Comparison of ENCODE assay signal across 9 cellular contexts in the genomic region with DNA sequence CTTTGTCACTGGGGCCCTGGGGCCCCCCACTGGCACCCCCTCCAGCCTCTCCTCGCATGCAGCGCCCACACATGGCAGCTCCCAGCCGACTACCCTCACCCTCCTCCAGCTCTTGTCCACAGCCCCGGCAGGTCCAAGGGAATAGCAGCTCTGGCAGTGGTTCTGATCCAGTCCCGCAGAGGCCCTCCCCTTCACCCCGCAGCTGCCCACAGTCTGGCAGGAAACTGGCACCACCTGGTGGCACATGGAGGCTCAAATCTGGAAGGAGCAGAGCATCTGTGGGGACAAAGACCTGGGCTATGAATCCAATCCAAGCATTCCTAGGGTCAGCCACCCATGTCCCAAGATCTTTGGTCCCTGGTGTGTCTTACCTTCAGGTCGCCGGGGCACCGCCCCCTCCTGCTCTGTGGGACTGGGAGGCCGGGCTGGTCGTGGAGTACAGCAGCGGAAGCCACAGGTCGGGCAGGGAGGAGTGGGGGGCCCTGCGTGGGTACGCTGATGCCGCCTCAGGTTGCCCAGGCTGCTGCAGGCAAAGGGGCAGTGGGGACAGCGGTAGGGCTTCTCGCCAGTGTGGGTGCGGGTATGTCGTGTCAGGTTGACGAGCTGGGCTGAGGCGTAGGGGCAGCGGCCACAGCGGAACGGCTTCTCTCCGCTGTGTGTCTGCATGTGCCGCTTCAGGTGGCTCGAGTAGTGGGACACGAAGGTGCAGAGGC. TPM values are rescaled to one million over a fixed set of nuclear protein-coding genes. Genes with fewer than 3 reads are reported as not detected.
DNase-seq lines count a peak whose midpoint lies in the region; ATAC-seq, FAIRE-seq and TF ChIP-seq lines count a peak whose summit lies in the region.
"Had no signal": no experiment of that assay in that cellular context is flagged by ENCODE, and none has a peak within 500 bp of the region (broad histone marks: within the 10 kb centered on the region; RNA-seq: fewer than 3 reads in every experiment).

No MANE protein-coding gene starts in this region.

- H3K23me2 ChIP-seq in H1 (ENCODE audit: low read depth, low read length) = peaks cover 7% of the 10 kb centered on the region

- H4K5ac ChIP-seq in H1 (ENCODE audit: insufficient read length, low read depth, low read length) = no peak overlapping the region
- no peak overlapping the region for H4K5ac ChIP-seq in mesendoderm (ENCODE audit: low read length)

- CTCF ChIA-PET in H1 (lab: Charles Lee; ENCODE audit: partially characterized antibody) = interaction anchor here (1.3 to 2.0 kb wide), 3 partner anchors 12 to 66 kb away, joined by 3 to 4 read pairs (median 3); no protein-coding TSS in a partner anchor

- H3K14ac ChIP-seq in H1 (ENCODE audit: insufficient read length) = no peak overlapping the region

- WGBS in H1 (ENCODE audit: extremely low coverage in 1 of 2, insufficient coverage in 1 of 2, insufficient read length in 1 of 2, insufficient replicate concordance in 2 of 2, low coverage in 1 of 2, low lambda C conversion rate in 2 of 2, missing lambda C conversion rate in 1 of 2), 2 experiments = 93% methylated on average over 29 of the region's 29 CpGs; no CpG with 5 or more reads in 1 of the 2 experiments
- 72 to 77% (median 73%) methylated on average over 27 to 29 of the region's 29 CpGs for WGBS in psoas muscle, 3 donors
- WGBS in mesendoderm (ENCODE audit: extremely low coverage, insufficient coverage, low lambda C conversion rate) = no CpG with 5 or more reads among the region's 29 CpGs

- peak in 1 of 4 donors; percentile 5 for ATAC-seq in psoas muscle

- H3K27me3 ChIP-seq in H1 (replicated peaks in 1 of 4; ENCODE audit: control insufficient read depth in 3 of 4, extremely low read depth in 1 of 4, insufficient read depth in 3 of 4, low read length in 3 of 4) (no peaks in the 10 kb centered on the region), psoas muscle (ENCODE audit: insufficient read depth in 3 of 3, low read length in 2 of 3) (no peaks in the 10 kb centered on the region), mesendoderm (ENCODE audit: insufficient read depth, low read length, poor library complexity) (no peaks in the 10 kb centered on the region)

- H3K4me3 ChIP-seq in H1 (ENCODE audit: extremely low read depth in 1 of 4, insufficient read depth in 2 of 4, low read depth in 3 of 4, low read length in 4 of 4) = no peak overlapping the region
- H3K4me3 ChIP-seq in psoas muscle = no peak overlapping the region
- no peak overlapping the region for H3K4me3 ChIP-seq in mesendoderm (ENCODE audit: low read length)

- FAIRE-seq in H1 (lab: Jason Lieb, UNC) = no peak

- no peak overlapping the region for H3K23ac ChIP-seq in H1 (ENCODE audit: insufficient read length)
- no peak overlapping the region for H3K23ac ChIP-seq in mesendoderm (ENCODE audit: low read length)

- H3K56ac ChIP-seq in H1 (replicated peaks; ENCODE audit: insufficient read length, low read depth, low read length) (no peak overlapping the region), mesendoderm (ENCODE audit: low read length) (no peak overlapping the region)

- no peak overlapping the region for H2BK20ac ChIP-seq in H1 (ENCODE audit: low read length)

- peaks cover 4 to 13% of the 10 kb centered on the region in 2 experiments for H4K20me1 ChIP-seq in H1 (replicated peaks in 1 of 2; ENCODE audit: control insufficient read depth in 1 of 2, insufficient read depth in 2 of 2, low read length in 2 of 2)

- H2BK120ac ChIP-seq in H1 (replicated peaks; ENCODE audit: low read depth, low read length) = no peak overlapping the region
- H2BK120ac ChIP-seq in mesendoderm (ENCODE audit: low read depth, low read length) = no peak overlapping the region

- H3K36me3 ChIP-seq in H1 (ENCODE audit: control insufficient read depth in 2 of 4, insufficient read depth in 4 of 4, low read length in 3 of 4) (peaks cover 39 to 65% (median 55%) of the 10 kb centered on the region in 4 experiments), psoas muscle (ENCODE audit: insufficient read depth in 1 of 2, low read depth in 1 of 2) (peaks cover 10 to 77% of the 10 kb centered on the region in 2 donors), mesendoderm (ENCODE audit: control insufficient read depth, insufficient read depth, low read length) (peaks cover 25% of the 10 kb centered on the region)

- H3K4ac ChIP-seq in H1 (replicated peaks; ENCODE audit: insufficient read length, low read depth, low read length) (no peak overlapping the region), mesendoderm (ENCODE audit: low read depth, low read length) (no peak overlapping the region)

- H3K4me2 ChIP-seq in H1 (ENCODE audit: insufficient read depth in 1 of 2, low read depth in 2 of 2, low read length in 2 of 2) = peak overlapping the region in 1 of 2 experiments; percentile 2; a peak in 2 of 4 replicates
- H3K4me2 ChIP-seq in mesendoderm (ENCODE audit: low read length) = no peak overlapping the region

- H4K8ac ChIP-seq in H1 (ENCODE audit: extremely low read depth, insufficient read depth, low read length) = peak overlapping the region; percentile 75
- no peak overlapping the region for H4K8ac ChIP-seq in mesendoderm (ENCODE audit: low read depth, low read length)

- H4K91ac ChIP-seq in H1 (replicated peaks; ENCODE audit: insufficient read length, low read length) = no peak overlapping the region

- TF ChIP-seq RAD21 in H1 (IDR thresholded peaks at IDR 0.05 in 1 of 2, conservative IDR thresholded peaks at IDR 0.05 in 1 of 2; ENCODE audit: low read depth in 2 of 2, low read length in 2 of 2) = peak in 1 of 2 experiments; percentile 20; a peak in 2 of 4 replicates

- POLR2A ChIA-PET in H1 (lab: Charles Lee; ENCODE audit: partially characterized antibody) = interaction anchor here (0.9 to 9.5 kb wide), 10 partner anchors 6 to 65 kb away, joined by 3 to 114 read pairs (median 15); partner anchors contain the start of genes EIF2B4, GTF3C2, MPV17 and PPM1G

- no peak overlapping the region for H3K18ac ChIP-seq in H1 (ENCODE audit: extremely low read depth, low read length)
- H3K18ac ChIP-seq in mesendoderm (ENCODE audit: low read length) = no peak overlapping the region

- H3K79me2 ChIP-seq in H1 (ENCODE audit: control insufficient read depth in 1 of 2, insufficient read depth in 2 of 2, low read length in 2 of 2) (peaks cover 0 to 12% of the 10 kb centered on the region in 2 experiments; a peak in 2 of 4 replicates), mesendoderm (ENCODE audit: control insufficient read depth, insufficient read depth, low read length) (peaks cover 8% of the 10 kb centered on the region)

- H2AFZ ChIP-seq in H1 (ENCODE audit: low read length) = no peak overlapping the region

- DNase-seq in NCI-H82 (lab: John Stamatoyannopoulos, UW) = peak; percentile 26
- no peak for DNase-seq in NCI-H82 treated with DMSO at 0.1 percent for 48 hours (lab: John Stamatoyannopoulos, UW; ENCODE audit: unreplicated experiment)
- peak; percentile 54 for DNase-seq in NCI-H2196 (lab: John Stamatoyannopoulos, UW; ENCODE audit: unreplicated experiment)
- peak in 1 of 2 experiments; percentile 52 for DNase-seq in H1 (ENCODE audit: low read depth in 1 of 2, low spot score in 2 of 2)
- DNase-seq in psoas muscle = peak; percentile 31 to 63
- DNase-seq in 8988T = no peak
- no peak for DNase-seq in NCI-H774 (lab: John Stamatoyannopoulos, UW)
- DNase-seq in mesendoderm = no peak
- DNase-seq: NCI-H510A had no signal

- H2BK5ac ChIP-seq in H1 (ENCODE audit: low read depth, low read length) (peak overlapping the region; percentile 5; the same call in 1 of the 2 replicates), mesendoderm (ENCODE audit: low read length) (no peak overlapping the region)

- H3K9ac ChIP-seq in H1 (replicated peaks in 1 of 4; ENCODE audit: extremely low read depth in 1 of 4, low read depth in 3 of 4, low read length in 3 of 4) (no peak overlapping the region), mesendoderm (ENCODE audit: low read length) (no peak overlapping the region)

- TF ChIP-seq CTCF in H1 (IDR thresholded peaks at IDR 0.05; ENCODE audit: control extremely low read depth in 1 of 3, insufficient read depth in 1 of 3, low read depth in 1 of 3, low read length in 3 of 3) (peak in 1 of 3 experiments; percentile 42; a peak in 1 of 4 replicates), psoas muscle (IDR thresholded peaks at IDR 0.05) (peak; percentile 13)

- H2AK5ac ChIP-seq in H1 (ENCODE audit: low read depth, low read length) = no peak overlapping the region
- no peak overlapping the region for H2AK5ac ChIP-seq in mesendoderm (ENCODE audit: low read length)

- H3K27ac ChIP-seq in H1 (ENCODE audit: low read depth, low read length) = no peak overlapping the region
- peak overlapping the region; percentile 96 for H3K27ac ChIP-seq in psoas muscle
- H3K27ac ChIP-seq in mesendoderm (ENCODE audit: low read depth, low read length) = no peak overlapping the region

- H2BK15ac ChIP-seq in H1 (ENCODE audit: low read length) (no peak overlapping the region), mesendoderm (replicated peaks; ENCODE audit: low read depth) (no peak overlapping the region)

- intact Hi-C loops in psoas muscle (cut with DNase I) = no loop called here

- H3K79me1 ChIP-seq in H1 (ENCODE audit: low read depth, low read length) = peaks cover 6% of the 10 kb centered on the region; the same call in 1 of the 2 replicates
- H3K79me1 ChIP-seq in mesendoderm (ENCODE audit: low read length) = peaks cover 9% of the 10 kb centered on the region

- no peak for TF ChIP-seq EP300 in H1 (IDR thresholded peaks at IDR 0.05; ENCODE audit: borderline replicate concordance in 1 of 2, low read depth in 2 of 2, low read length in 2 of 2)

- TF ChIP-seq POLR2A in H1 (IDR thresholded peaks at IDR 0.05; ENCODE audit: control extremely low read depth in 1 of 2, low read depth in 2 of 2, low read length in 2 of 2) = no peak; a peak in 1 of 3 replicates

- H3K9me3 ChIP-seq in H1 (ENCODE audit: insufficient read depth in 2 of 2, low read depth in 1 of 2, low read length in 1 of 2) = no peaks in the 10 kb centered on the region
- no peaks in the 10 kb centered on the region for H3K9me3 ChIP-seq in psoas muscle

- H2BK12ac ChIP-seq in H1 (ENCODE audit: low read depth, low read length) = no peak overlapping the region

- H3K4me1 ChIP-seq in H1 (replicated peaks in 1 of 4; ENCODE audit: control insufficient read depth in 3 of 4, insufficient read depth in 4 of 4, low read length in 3 of 4) = peaks cover 0 to 8% (median 2%) of the 10 kb centered on the region in 4 experiments; a peak in 5 of 7 replicates
- H3K4me1 ChIP-seq in psoas muscle = peaks cover 11% of the 10 kb centered on the region
- no peaks in the 10 kb centered on the region for H3K4me1 ChIP-seq in mesendoderm (ENCODE audit: control insufficient read depth, low read depth, low read length)

RNA-seq across cellular contexts. Expression of gene ZNF513, which starts 2.3 kb away (rescaled TPM):
- 17.3 and 18.8 TPM in 2 replicates for total RNA-seq in H1 (2021; fragmentation: NEBNext Ultra II Directional; extraction: Animal tissue kit (Norgen Biotek cat#: 25700))
- 29.5 and 35.0 TPM in 2 replicates for polyA plus RNA-seq in H1 (2011; rRNA removed)
- 26.3 TPM for polyA plus RNA-seq in H1 (2011; cell fraction: cytosol; rRNA removed)
- polyA plus RNA-seq in H1 (2011; cell fraction: nucleus; rRNA removed) = 41.9 TPM
- 11.1 to 21.0 TPM (median 18.9 TPM) in 4 replicates for polyA plus RNA-seq in H1 (2012, experiment 1 of 2)
- 14.4 TPM for polyA plus RNA-seq in H1 (2012, experiment 2 of 2)
- 15.4 TPM for polyA plus RNA-seq in H1 (2013, experiment 1 of 2)
- 13.8 TPM for polyA plus RNA-seq in H1 (2013, experiment 2 of 2)
- polyA minus RNA-seq in H1 (2011; rRNA and poly(A)+ RNA removed) = 8.3 and 10.7 TPM in 2 replicates
- 12.0 TPM for polyA minus RNA-seq in H1 (2011; cell fraction: cytosol; rRNA and poly(A)+ RNA removed)
- 17.0 TPM for polyA minus RNA-seq in H1 (2011; cell fraction: nucleus; rRNA and poly(A)+ RNA removed)
- total RNA-seq in psoas muscle = 10 to 100 TPM in 2 of 4 donors, 1 to 10 TPM in 2; 5.8 to 14.6 (median 8.7) TPM
- polyA plus RNA-seq in psoas muscle = 10 to 100 TPM; 10.2 to 11.5 (median 10.7) TPM
- polyA plus RNA-seq in mesendoderm (2013, experiment 1 of 2) = 12.7 TPM
- 11.8 TPM for polyA plus RNA-seq in mesendoderm (2013, experiment 2 of 2)

RNA-seq across cellular contexts. Expression of gene SNX17, which starts 7.8 kb away (rescaled TPM):
- total RNA-seq in H1 (2021; fragmentation: NEBNext Ultra II Directional; extraction: Animal tissue kit (Norgen Biotek cat#: 25700)) = 54.9 and 59.1 TPM in 2 replicates
- polyA plus RNA-seq in H1 (2011; rRNA removed) (66.2 and 76.8 TPM in 2 replicates), psoas muscle (10 to 100 TPM; 50.1 to 96.4 (median 94.0) TPM)
- 64.6 TPM for polyA plus RNA-seq in H1 (2011; cell fraction: cytosol; rRNA removed)
- polyA plus RNA-seq in H1 (2011; cell fraction: nucleus; rRNA removed) = 83.1 TPM
- 49.9 to 71.4 TPM (median 63.8 TPM) in 4 replicates for polyA plus RNA-seq in H1 (2012, experiment 1 of 2)
- 95.1 TPM for polyA plus RNA-seq in H1 (2012, experiment 2 of 2)
- polyA plus RNA-seq in H1 (2013, experiment 1 of 2) = 28.0 TPM
- polyA plus RNA-seq in H1 (2013, experiment 2 of 2) = 24.9 TPM
- 55.8 and 56.8 TPM in 2 replicates for polyA minus RNA-seq in H1 (2011; rRNA and poly(A)+ RNA removed)
- 32.9 TPM for polyA minus RNA-seq in H1 (2011; cell fraction: cytosol; rRNA and poly(A)+ RNA removed)
- polyA minus RNA-seq in H1 (2011; cell fraction: nucleus; rRNA and poly(A)+ RNA removed) = 54.7 TPM
- total RNA-seq in psoas muscle = 10 to 100 TPM; 53.9 to 73.9 (median 57.3) TPM
- 26.0 TPM for polyA plus RNA-seq in mesendoderm (2013, experiment 1 of 2)
- 24.0 TPM for polyA plus RNA-seq in mesendoderm (2013, experiment 2 of 2)

RNA-seq across cellular contexts. Expression of gene EIF2B4, which starts 8.1 kb away (rescaled TPM):
- total RNA-seq in H1 (2021; fragmentation: NEBNext Ultra II Directional; extraction: Animal tissue kit (Norgen Biotek cat#: 25700)) = 63.2 and 66.0 TPM in 2 replicates
- polyA plus RNA-seq in H1 (2011; rRNA removed) = 60.0 and 61.0 TPM in 2 replicates
- polyA plus RNA-seq in H1 (2011; cell fraction: cytosol; rRNA removed) = 55.4 TPM
- polyA plus RNA-seq in H1 (2011; cell fraction: nucleus; rRNA removed) = 83.6 TPM
- polyA plus RNA-seq in H1 (2012, experiment 1 of 2) = 82.5 to 99.4 TPM (median 88.1 TPM) in 4 replicates
- 54.6 TPM for polyA plus RNA-seq in H1 (2012, experiment 2 of 2)
- 39.3 TPM for polyA plus RNA-seq in H1 (2013, experiment 1 of 2)
- polyA plus RNA-seq in H1 (2013, experiment 2 of 2) = 35.6 TPM
- polyA minus RNA-seq in H1 (2011; rRNA and poly(A)+ RNA removed) = 95.7 and 100 TPM in 2 replicates
- 19.5 TPM for polyA minus RNA-seq in H1 (2011; cell fraction: cytosol; rRNA and poly(A)+ RNA removed)
- 25.6 TPM for polyA minus RNA-seq in H1 (2011; cell fraction: nucleus; rRNA and poly(A)+ RNA removed)
- total RNA-seq in psoas muscle = 10 to 100 TPM; 36.6 to 61.0 (median 56.3) TPM
- 10 to 100 TPM; 56.1 to 72.9 (median 71.1) TPM for polyA plus RNA-seq in psoas muscle
- 44.6 TPM for polyA plus RNA-seq in mesendoderm (2013, experiment 1 of 2)
- 45.3 TPM for polyA plus RNA-seq in mesendoderm (2013, experiment 2 of 2)

RNA-seq across cellular contexts. Expression of gene GTF3C2, which starts 21.7 kb away (rescaled TPM):
- 118 and 129 TPM in 2 replicates for total RNA-seq in H1 (2021; fragmentation: NEBNext Ultra II Directional; extraction: Animal tissue kit (Norgen Biotek cat#: 25700))
- polyA plus RNA-seq in H1 (2011; rRNA removed) (121 and 127 TPM in 2 replicates), psoas muscle (10 to 100 TPM; 21.6 to 49.4 (median 24.2) TPM)
- polyA plus RNA-seq in H1 (2011; cell fraction: cytosol; rRNA removed) = 107 TPM
- 166 TPM for polyA plus RNA-seq in H1 (2011; cell fraction: nucleus; rRNA removed)
- 104 to 106 TPM (median 105 TPM) in 4 replicates for polyA plus RNA-seq in H1 (2012, experiment 1 of 2)
- 83.0 TPM for polyA plus RNA-seq in H1 (2012, experiment 2 of 2)
- 62.8 TPM for polyA plus RNA-seq in H1 (2013, experiment 1 of 2)
- 59.8 TPM for polyA plus RNA-seq in H1 (2013, experiment 2 of 2)
- 155 TPM in 2 replicates for polyA minus RNA-seq in H1 (2011; rRNA and poly(A)+ RNA removed)
- polyA minus RNA-seq in H1 (2011; cell fraction: cytosol; rRNA and poly(A)+ RNA removed) = 55.5 TPM
- 101 TPM for polyA minus RNA-seq in H1 (2011; cell fraction: nucleus; rRNA and poly(A)+ RNA removed)
- 10 to 100 TPM; 17.5 to 44.9 (median 31.1) TPM for total RNA-seq in psoas muscle
- polyA plus RNA-seq in mesendoderm (2013, experiment 1 of 2) = 75.2 TPM
- 68.8 TPM for polyA plus RNA-seq in mesendoderm (2013, experiment 2 of 2)

RNA-seq across cellular contexts. Expression of gene PPM1G, which starts 31.1 kb away (rescaled TPM):
- total RNA-seq in H1 (2021; fragmentation: NEBNext Ultra II Directional; extraction: Animal tissue kit (Norgen Biotek cat#: 25700)) = 201 and 203 TPM in 2 replicates
- polyA plus RNA-seq in H1 (2011; rRNA removed) (73.3 and 85.5 TPM in 2 replicates), psoas muscle (100 to 1,000 TPM in 2 of 3 donors, 10 to 100 TPM in 1; 83.4 to 167 (median 127) TPM)
- polyA plus RNA-seq in H1 (2011; cell fraction: cytosol; rRNA removed) = 120 TPM
- 84.9 TPM for polyA plus RNA-seq in H1 (2011; cell fraction: nucleus; rRNA removed)
- polyA plus RNA-seq in H1 (2012, experiment 1 of 2) = 207 to 249 TPM (median 242 TPM) in 4 replicates
- 166 TPM for polyA plus RNA-seq in H1 (2012, experiment 2 of 2)
- polyA plus RNA-seq in H1 (2013, experiment 1 of 2) = 163 TPM
- 166 TPM for polyA plus RNA-seq in H1 (2013, experiment 2 of 2)
- polyA minus RNA-seq in H1 (2011; rRNA and poly(A)+ RNA removed) = 101 and 112 TPM in 2 replicates
- 103 TPM for polyA minus RNA-seq in H1 (2011; cell fraction: cytosol; rRNA and poly(A)+ RNA removed)
- polyA minus RNA-seq in H1 (2011; cell fraction: nucleus; rRNA and poly(A)+ RNA removed) = 45.4 TPM
- total RNA-seq in psoas muscle = 10 to 100 TPM; 44.0 to 83.6 (median 68.4) TPM
- polyA plus RNA-seq in mesendoderm (2013, experiment 1 of 2) = 162 TPM
- 165 TPM for polyA plus RNA-seq in mesendoderm (2013, experiment 2 of 2)

Comparison
In these comparisons a context has a peak if more than half of its experiments do, and no peak if none do; other contexts are left out.
1. DNase-seq: peak in NCI-H82 (single experiment), NCI-H2196 (single experiment) and psoas muscle (2 of 2); none in NCI-H82 treated with DMSO at 0.1 percent for 48 hours (single experiment), 8988T (single experiment), NCI-H774 (single experiment) and mesendoderm (single experiment).